In genomic region chr14:101761032-101761880, GRCh38 we compare ENCODE assay signal across 8 cellular contexts. TPM values are rescaled to one million over a fixed set of nuclear protein-coding genes. Genes with fewer than 3 reads are reported as not detected.
DNase-seq lines count a peak whose midpoint lies in the region; ATAC-seq, FAIRE-seq and TF ChIP-seq lines count a peak whose summit lies in the region.

TSS of gene PPP2R5C (plus strand) at chr14:101761709. CDS start at chr14:101761894, 185 bp downstream.

- peak within 1 kb of the TSS; percentile 54 for H3K27ac Mint-ChIP-seq in T-helper 17 cell

- ATAC-seq in HG02763 (IDR thresholded peaks at IDR 0.05; ENCODE audit: unreplicated experiment) (peak; percentile 53), T-helper 17 cell (peak; percentile 69), left cardiac atrium (peak; percentile 92), upper lobe of right lung (peak; percentile 85)

- H3K4me3 Mint-ChIP-seq in T-helper 17 cell: peak within 1 kb of the TSS; percentile 95

- H3K4me3 ChIP-seq in prostate gland (peak within 1 kb of the TSS; percentile 83 to 84), upper lobe of right lung (peak within 1 kb of the TSS; percentile 94)

- H3K4me1 ChIP-seq in prostate gland (replicated peaks) (peaks cover 5% of the 10 kb centered on the region), upper lobe of right lung (peaks cover 12% of the 10 kb centered on the region)

- H3K36me3 ChIP-seq in prostate gland (no peaks in the 10 kb centered on the region), upper lobe of right lung (peaks cover 11% of the 10 kb centered on the region)

- H3K9me3 ChIP-seq in T-helper 17 cell (ENCODE audit: control insufficient read depth, low read length, poor library complexity, severe bottlenecking) (no peaks in the 10 kb centered on the region), prostate gland (no peaks in the 10 kb centered on the region), upper lobe of right lung (no peaks in the 10 kb centered on the region)

- H3K27ac ChIP-seq in prostate gland: peak within 1 kb of the TSS; percentile 95 to 96
- peak within 1 kb of the TSS; percentile 93 for H3K27ac ChIP-seq in upper lobe of right lung

- WGBS in prostate gland: under 1% methylated on average over 95 of the region's 110 CpGs

- intact Hi-C loops in left cardiac atrium (cut with DNase I): loop anchor here (10.0 kb wide), 1 partner anchor 204 kb away; the partner anchor contains the start of gene DYNC1H1 (in 2 of the 2)
- intact Hi-C loops in prostate gland (cut with DNase I): loop anchor here (5.0 kb wide), 1 partner anchor 326 kb away; the partner anchor contains the start of gene HSP90AA1
- intact Hi-C loops in upper lobe of right lung (cut with DNase I): no loop called here

- H3K4me1 Mint-ChIP-seq in T-helper 17 cell: peaks cover 43% of the 10 kb centered on the region

- FAIRE-seq in GM12891 (lab: Jason Lieb, UNC): no peak

- H3K36me3 Mint-ChIP-seq in T-helper 17 cell (ENCODE audit: low read depth): no peaks in the 10 kb centered on the region

- no peaks in the 10 kb centered on the region for H3K27me3 Mint-ChIP-seq in T-helper 17 cell

- TF ChIP-seq CTCF in prostate gland (IDR thresholded peaks at IDR 0.05): peak in 1 of 4 experiments; percentile 23
- TF ChIP-seq CTCF in upper lobe of right lung (IDR thresholded peaks at IDR 0.05): no peak

- peak; percentile 94 for DNase-seq in GM12891 (ENCODE audit: insufficient read length, low spot score)
- peak; percentile 80 for DNase-seq in NCI-H146 (lab: John Stamatoyannopoulos, UW)
- peak; percentile 69 to 87 (median 85) for DNase-seq in T-helper 17 cell
- peak; percentile 72 for DNase-seq in amniotic stem cell (lab: John Stamatoyannopoulos, UW)
- DNase-seq in left cardiac atrium: peak; percentile 95
- peak; percentile 89 for DNase-seq in prostate gland (ENCODE audit: low spot score)
- peak; percentile 98 for DNase-seq in upper lobe of right lung

- H3K27me3 ChIP-seq in prostate gland (replicated peaks; ENCODE audit: insufficient read depth) (no peaks in the 10 kb centered on the region), upper lobe of right lung (no peaks in the 10 kb centered on the region)

- no peak for TF ChIP-seq POLR2A in GM12891 (IDR thresholded peaks at IDR 0.05; ENCODE audit: low read depth, low read length)
- TF ChIP-seq POLR2A in prostate gland (IDR thresholded peaks at IDR 0.05): peak; percentile 84

TF ChIP-seq in GM12891, 5 proteins besides CTCF, POLR2A, EP300 and RAD21:
- TF ChIP-seq SPI1 (IDR thresholded peaks at IDR 0.05; ENCODE audit: low read depth, low read length) (peak; percentile 39; the same call in 1 of the 2 replicates), POU2F2 (IDR thresholded peaks at IDR 0.05; ENCODE audit: low read depth, low read length) (no peak)

RNA-seq across cellular contexts. Expression of gene PPP2R5C, which starts in this region (rescaled TPM):
- 87.1 TPM for polyA plus RNA-seq in GM12891 (2012; ENCODE audit: low read depth, missing spikeins)
- 100 to 1,000 TPM; 516 to 530 TPM for total RNA-seq in T-helper 17 cell
- total RNA-seq in left cardiac atrium: 100 to 1,000 TPM; 126 to 142 TPM
- 10 to 100 TPM; 67.8 to 96.2 TPM for total RNA-seq in prostate gland
- 165 TPM for total RNA-seq in upper lobe of right lung

Comparison
In these comparisons a context has a peak if more than half of its experiments do, and no peak if none do; other contexts are left out.
1. Peak in every context shown above with its lines: DNase-seq, ATAC-seq, H3K4me3 ChIP-seq and H3K27ac ChIP-seq.